In the genomic region with DNA sequence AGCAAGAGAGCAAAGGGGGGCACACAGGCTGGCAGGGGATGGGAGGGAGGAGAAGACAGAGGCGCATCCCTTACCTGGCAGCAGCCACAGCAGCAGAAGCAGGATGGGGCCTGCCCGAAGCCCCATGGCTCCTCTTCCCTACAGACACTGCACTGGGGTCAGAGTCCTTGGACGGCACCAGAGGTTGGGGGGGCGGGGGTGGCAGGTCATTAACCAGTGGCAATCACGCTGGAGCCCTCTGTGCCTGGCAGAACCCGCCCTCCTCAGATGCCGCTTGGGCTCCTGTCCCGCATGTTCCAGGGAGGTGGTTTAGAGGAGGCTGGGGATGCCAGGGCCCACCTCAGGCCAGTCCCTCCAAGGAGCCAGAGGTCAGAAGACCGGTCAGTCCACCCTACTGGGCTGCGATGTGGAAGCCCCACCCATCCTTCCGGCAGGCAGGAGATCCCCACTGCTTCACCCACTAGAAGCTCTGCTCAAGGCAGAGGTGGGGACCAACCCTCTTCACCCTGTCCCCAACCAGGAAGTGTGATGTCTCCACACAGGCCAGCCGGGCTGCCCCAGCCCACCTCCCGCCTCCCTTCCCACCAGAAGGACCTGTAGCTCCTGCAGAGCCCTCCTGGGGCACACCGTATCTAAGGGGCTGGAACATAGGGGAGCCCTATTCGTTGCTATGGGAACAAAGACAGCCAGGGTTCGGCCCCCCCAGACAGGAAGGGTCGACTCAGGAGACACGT, we compare ENCODE assay signal across 14 cellular contexts. TPM values are rescaled to one million over a fixed set of nuclear protein-coding genes. Genes with fewer than 3 reads are reported as not detected.
DNase-seq lines count a peak whose midpoint lies in the region; ATAC-seq and TF ChIP-seq lines count a peak whose summit lies in the region.
"Had no signal": no experiment of that assay in that cellular context is flagged by ENCODE, and none has a peak within 500 bp of the region (broad histone marks: within the 10 kb centered on the region; RNA-seq: fewer than 3 reads in every experiment).

No MANE protein-coding gene starts in this region.

- peaks cover 0 to 47% (median 0%) of the 10 kb centered on the region in 3 donors for H3K27me3 ChIP-seq in stomach
- H3K27me3 ChIP-seq: ascending aorta had no signal

- no peaks in the 10 kb centered on the region for H3K36me3 Mint-ChIP-seq in activated T-cell treated with anti-CD3 and anti-CD28 coated beads, Interleukin-2, amount 50 U/mL, for 4 hours (ENCODE audit: insufficient read depth)
- H3K36me3 Mint-ChIP-seq in activated CD4-positive, alpha-beta memory T cell treated with anti-CD3 and anti-CD28 coated beads, Interleukin-2, amount 10 ng/mL, durations not matched to agents 7 days and 5 days (ENCODE audit: low read depth): no peaks in the 10 kb centered on the region

- peak overlapping the region; percentile 76 for H3K27ac Mint-ChIP-seq in activated CD4-positive, alpha-beta memory T cell treated with anti-CD3 and anti-CD28 coated beads, Interleukin-2, amount 10 ng/mL, durations not matched to agents 7 days and 5 days

- no peak for DNase-seq in activated T-cell treated with anti-CD3 and anti-CD28 coated beads, Interleukin-2, amount 50 U/mL, for 4 hours
- DNase-seq in activated T-cell treated with anti-CD3 and anti-CD28 coated beads, Interleukin-2, amount 50 U/mL, for 1 hour: no peak
- DNase-seq in activated CD4-positive, alpha-beta memory T cell treated with anti-CD3 and anti-CD28 coated beads, Interleukin-2, amount 10 ng/mL, durations not matched to agents 7 days and 5 days: no peak
- DNase-seq in islet precursor cell (peak; percentile 45), stomach (no peak), AG08395 (ENCODE audit: low spot score) (no peak)
- DNase-seq: GF-D8, NCI-H1436, NCI-H774 had no signal

- TF ChIP-seq CTCF in stomach (IDR thresholded peaks at IDR 0.05): no peak

- POLR2A ChIA-PET in activated CD4-positive, alpha-beta memory T cell treated with anti-CD3 and anti-CD28 coated beads, Interleukin-2, amount 10 ng/mL, durations not matched to agents 7 days and 5 days (lab: Charles Lee): interaction anchor here (0.7 to 1.6 kb wide), 4 partner anchors 26 to 89 kb away, joined by 3 to 7 read pairs (median 4); no protein-coding TSS in a partner anchor

- ATAC-seq in activated T-cell treated with anti-CD3 and anti-CD28 coated beads, Interleukin-2, amount 50 U/mL, for 4 hours: no peak
- ATAC-seq in GM21447 (IDR thresholded peaks at IDR 0.05; ENCODE audit: unreplicated experiment) (no peak), GM19455 (IDR thresholded peaks at IDR 0.05; ENCODE audit: unreplicated experiment) (no peak)

- peaks cover 8 to 29% (median 21%) of the 10 kb centered on the region in 4 donors for H3K4me1 ChIP-seq in stomach

- no peak for TF ChIP-seq POLR2A in stomach (IDR thresholded peaks at IDR 0.05)

- H3K9me3 Mint-ChIP-seq in activated T-cell treated with anti-CD3 and anti-CD28 coated beads, Interleukin-2, amount 50 U/mL, for 4 hours: no peaks in the 10 kb centered on the region
- no peaks in the 10 kb centered on the region for H3K9me3 Mint-ChIP-seq in activated CD4-positive, alpha-beta memory T cell treated with anti-CD3 and anti-CD28 coated beads, Interleukin-2, amount 10 ng/mL, durations not matched to agents 7 days and 5 days

- WGBS in stomach, 5 donors: 67 to 74% (median 70%) methylated on average over 14 to 18 of the region's 18 CpGs

- peak overlapping the region in 2 of 5 donors; percentile 25 to 32 for H3K27ac ChIP-seq in stomach
- H3K27ac ChIP-seq: ascending aorta had no signal

- H3K27me3 Mint-ChIP-seq in activated T-cell treated with anti-CD3 and anti-CD28 coated beads, Interleukin-2, amount 50 U/mL, for 4 hours (ENCODE audit: low read depth): peaks cover 3% of the 10 kb centered on the region
- peaks cover 2% of the 10 kb centered on the region for H3K27me3 Mint-ChIP-seq in activated CD4-positive, alpha-beta memory T cell treated with anti-CD3 and anti-CD28 coated beads, Interleukin-2, amount 10 ng/mL, durations not matched to agents 7 days and 5 days

- CTCF ChIA-PET in activated CD4-positive, alpha-beta memory T cell treated with anti-CD3 and anti-CD28 coated beads, Interleukin-2, amount 10 ng/mL, durations not matched to agents 7 days and 5 days (lab: Charles Lee): interaction anchor here (1.1 to 2.2 kb wide), 4 partner anchors 26 to 85 kb away, joined by 4 to 15 read pairs (median 6); partner anchors contain the start of gene FLYWCH2

- peak overlapping the region in 3 of 4 donors; percentile 16 to 33 (median 25) for H3K4me3 ChIP-seq in stomach

- H3K4me1 Mint-ChIP-seq in activated T-cell treated with anti-CD3 and anti-CD28 coated beads, Interleukin-2, amount 50 U/mL, for 4 hours (ENCODE audit: low read depth): peaks cover 54% of the 10 kb centered on the region
- peaks cover 47% of the 10 kb centered on the region for H3K4me1 Mint-ChIP-seq in activated CD4-positive, alpha-beta memory T cell treated with anti-CD3 and anti-CD28 coated beads, Interleukin-2, amount 10 ng/mL, durations not matched to agents 7 days and 5 days

- no peak for TF ChIP-seq EP300 in stomach (IDR thresholded peaks at IDR 0.05)

- peak overlapping the region; percentile 62 for H3K4me3 Mint-ChIP-seq in activated T-cell treated with anti-CD3 and anti-CD28 coated beads, Interleukin-2, amount 50 U/mL, for 4 hours
- H3K4me3 Mint-ChIP-seq in activated CD4-positive, alpha-beta memory T cell treated with anti-CD3 and anti-CD28 coated beads, Interleukin-2, amount 10 ng/mL, durations not matched to agents 7 days and 5 days: no peak overlapping the region

- intact Hi-C loops in stomach (cut with DNase I; ENCODE audit: low total_unique reads): no loop called here

- H3K9me3 ChIP-seq in stomach: no peaks in the 10 kb centered on the region
- H3K9me3 ChIP-seq: ascending aorta, SK-N-SH had no signal

- H3K36me3 ChIP-seq in stomach: no peaks in the 10 kb centered on the region
- H3K36me3 ChIP-seq: ascending aorta had no signal

RNA-seq across cellular contexts. Expression of gene ZG16B, which starts 11.7 kb away (rescaled TPM):
- under 1 TPM in 1 of 3 donors, not detected in 2; 0.33 TPM for total RNA-seq in activated T-cell treated with anti-CD3 and anti-CD28 coated beads, Interleukin-2, amount 50 U/mL, for 4 hours
- total RNA-seq in activated CD4-positive, alpha-beta memory T cell treated with anti-CD3 and anti-CD28 coated beads, Interleukin-2, amount 10 ng/mL, durations not matched to agents 7 days and 5 days: 1 to 10 TPM; 8.8 to 9.8 TPM
- total RNA-seq in stomach: 10 to 100 TPM in 2 of 5 donors, not detected in 3; 15.6 to 39.0 TPM
- 10 to 100 TPM; 13.0 to 35.4 (median 22.3) TPM for polyA plus RNA-seq in stomach
- total RNA-seq: ascending aorta had no signal

RNA-seq across cellular contexts. Expression of gene PRSS22, which starts 16.2 kb away (rescaled TPM):
- total RNA-seq in activated T-cell treated with anti-CD3 and anti-CD28 coated beads, Interleukin-2, amount 50 U/mL, for 4 hours: under 1 TPM in 1 of 3 donors, not detected in 2; 0.37 TPM
- total RNA-seq in activated CD4-positive, alpha-beta memory T cell treated with anti-CD3 and anti-CD28 coated beads, Interleukin-2, amount 10 ng/mL, durations not matched to agents 7 days and 5 days: not detected
- total RNA-seq in stomach: 10 to 100 TPM in 2 of 5 donors, 1 to 10 TPM in 2, not detected in 1; 1.8 to 33.2 (median 9.8) TPM
- polyA plus RNA-seq in stomach: 10 to 100 TPM in 2 of 3 donors, 1 to 10 TPM in 1; 5.2 to 62.2 (median 22.7) TPM
- total RNA-seq: ascending aorta had no signal
- polyA plus RNA-seq: SK-N-SH had no signal

RNA-seq across cellular contexts. Expression of gene PRSS21, which starts 24.7 kb away (rescaled TPM):
- 10 to 100 TPM in 2 of 3 donors, 1 to 10 TPM in 1; 8.9 to 16.1 (median 13.2) TPM for total RNA-seq in activated T-cell treated with anti-CD3 and anti-CD28 coated beads, Interleukin-2, amount 50 U/mL, for 4 hours
- 1 to 10 TPM; 3.0 to 4.0 TPM for total RNA-seq in activated CD4-positive, alpha-beta memory T cell treated with anti-CD3 and anti-CD28 coated beads, Interleukin-2, amount 10 ng/mL, durations not matched to agents 7 days and 5 days
- 1 to 10 TPM in 1 of 5 donors, not detected in 4; 1.1 TPM for total RNA-seq in stomach
- 1 to 10 TPM in 1 of 3 donors, under 1 TPM in 2; 0.50 to 2.9 (median 0.65) TPM for polyA plus RNA-seq in stomach
- total RNA-seq: ascending aorta had no signal
- polyA plus RNA-seq: SK-N-SH had no signal

RNA-seq across cellular contexts. Expression of gene FLYWCH2, which starts 41.2 kb away (rescaled TPM):
- 10 to 100 TPM; 25.7 to 28.7 (median 28.5) TPM for total RNA-seq in activated T-cell treated with anti-CD3 and anti-CD28 coated beads, Interleukin-2, amount 50 U/mL, for 4 hours
- 10 to 100 TPM; 19.4 to 20.5 TPM for total RNA-seq in activated CD4-positive, alpha-beta memory T cell treated with anti-CD3 and anti-CD28 coated beads, Interleukin-2, amount 10 ng/mL, durations not matched to agents 7 days and 5 days
- total RNA-seq in stomach: 10 to 100 TPM; 19.6 to 76.4 (median 52.4) TPM
- polyA plus RNA-seq in stomach: 10 to 100 TPM; 30.1 to 43.4 (median 39.0) TPM

RNA-seq across cellular contexts. Expression of gene PRSS41, which starts 43.5 kb away (rescaled TPM):
- not detected for total RNA-seq in activated T-cell treated with anti-CD3 and anti-CD28 coated beads, Interleukin-2, amount 50 U/mL, for 4 hours
- total RNA-seq in activated CD4-positive, alpha-beta memory T cell treated with anti-CD3 and anti-CD28 coated beads, Interleukin-2, amount 10 ng/mL, durations not matched to agents 7 days and 5 days: not detected
- total RNA-seq in stomach: not detected
- polyA plus RNA-seq in stomach: not detected
- total RNA-seq: ascending aorta had no signal
- polyA plus RNA-seq: AG04450, SK-N-SH had no signal
